ENCODE assay signal across 28 cellular contexts in the genomic region with DNA sequence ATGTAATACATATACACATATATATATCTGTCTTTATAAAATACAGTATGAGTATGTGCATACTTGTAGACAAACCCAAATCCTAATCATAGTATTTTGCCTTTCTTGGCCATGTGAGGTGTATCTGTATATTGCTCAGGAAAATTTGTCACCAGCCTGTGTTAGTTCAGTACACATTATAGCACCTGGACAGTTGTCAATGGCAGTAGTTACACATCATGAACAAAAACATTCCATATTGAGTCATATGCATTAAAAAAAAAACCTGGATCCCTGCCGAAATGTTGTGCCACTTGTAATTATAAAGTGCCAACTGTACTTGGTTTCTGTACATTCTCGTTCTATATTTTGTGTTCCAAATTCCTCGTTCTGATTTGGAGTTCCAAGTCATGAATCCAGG.
A peak's percentile ranks its signal among the peaks of the same experiment; 100 is the strongest.
DNase-seq lines count a peak whose midpoint lies in the region; ATAC-seq, FAIRE-seq and TF ChIP-seq lines count a peak whose summit lies in the region.
"Had no signal": no experiment of that assay in that cellular context is flagged by ENCODE, and none has a peak within 500 bp of the region (broad histone marks: within the 10 kb centered on the region; RNA-seq: fewer than 3 reads in every experiment).

No MANE protein-coding gene starts in this region.

- H3K36me3 ChIP-seq in PC-3 (ENCODE audit: low read depth, low read length) = no peaks in the 10 kb centered on the region
- no peaks in the 10 kb centered on the region for H3K36me3 ChIP-seq in bronchial epithelial cell (ENCODE audit: control insufficient read depth, insufficient read depth, low read length)
- H3K36me3 ChIP-seq: spleen, thyroid gland had no signal

- H3K79me2 ChIP-seq in PC-3 (ENCODE audit: low read length) = no peaks in the 10 kb centered on the region

- POLR2A ChIA-PET in PC-3 (lab: Charles Lee; ENCODE audit: unreplicated experiment) = no interaction called here

- intact Hi-C loops in PC-3 (cut with micrococcal nuclease) = loop anchor here (1.0 to 5.0 kb wide), 5 partner anchors 45 to 404 kb away; no protein-coding TSS in a partner anchor

- no peaks in the 10 kb centered on the region for H3K9me3 ChIP-seq in PC-3 (ENCODE audit: low read length)
- H3K9me3 ChIP-seq: thyroid gland had no signal

- H3K4me3 ChIP-seq in PC-3 (ENCODE audit: low read length) (no peak overlapping the region), bronchial epithelial cell (ENCODE audit: low read depth, low read length) (no peak overlapping the region)
- H3K4me3 ChIP-seq: GM23338, spleen, thyroid gland had no signal

- peak; percentile 99 for ATAC-seq in PC-3
- no peak for ATAC-seq in HG02840 (IDR thresholded peaks at IDR 0.05; ENCODE audit: low FRiP score, unreplicated experiment)
- ATAC-seq: effector memory CD8-positive, alpha-beta T cell; GM23338; left lobe of liver; natural killer cell; SK-N-SH treated with all-trans-retinoic acid at 6 μM for 48 hours; WTC11 had no signal

- H3K27me3 ChIP-seq in PC-3 (ENCODE audit: low read length) = no peaks in the 10 kb centered on the region
- H3K27me3 ChIP-seq in bronchial epithelial cell (ENCODE audit: control insufficient read depth, insufficient read depth, low read length) = no peaks in the 10 kb centered on the region
- H3K27me3 ChIP-seq: spleen, thyroid gland had no signal

- H3K9me2 ChIP-seq in PC-3 (replicated peaks; ENCODE audit: low read length) = no peaks in the 10 kb centered on the region

- H4K20me1 ChIP-seq in PC-3 (ENCODE audit: low read length) = no peaks in the 10 kb centered on the region

- TF ChIP-seq CTCF in PC-3 (conservative IDR thresholded peaks at IDR 0.05; ENCODE audit: low read depth, low read length) (no peak), bronchial epithelial cell (IDR thresholded peaks at IDR 0.05; ENCODE audit: insufficient read depth, low read length, severe bottlenecking) (no peak)

- CTCF ChIA-PET in PC-3 (lab: Charles Lee) = no interaction called here

- H3K4me1 ChIP-seq in PC-3 (ENCODE audit: insufficient read depth, low read length) = peaks cover 15% of the 10 kb centered on the region
- H3K4me1 ChIP-seq: spleen, thyroid gland had no signal

- no peak overlapping the region for H3K9ac ChIP-seq in PC-3 (ENCODE audit: low read length)

- FAIRE-seq in bronchial epithelial cell (lab: Jason Lieb, UNC) = no peak

- no TSS peak for BruUV-seq in PC-3 (replicated peaks; lab: Mats Ljungman, UMichigan)

- H2AFZ ChIP-seq in PC-3 (ENCODE audit: low read length) = no peak overlapping the region
- H2AFZ ChIP-seq: GM23338 had no signal

- DNase-seq in HPDE6-E6E7 (ENCODE audit: extremely low spot score) (peak; percentile 52), PC-3 (peak; percentile 93), bronchial epithelial cell (ENCODE audit: low read depth) (peak; percentile 91), kidney tubule cell (ENCODE audit: low spot score) (peak; percentile 20), NOMO-1 treated with dmso at 0.1 percent for 144 hours (lab: John Stamatoyannopoulos, UW; ENCODE audit: unreplicated experiment) (no peak), NCI-H1092 treated with DMSO at 0.1 percent for 48 hours (lab: John Stamatoyannopoulos, UW) (no peak), DMS79 (lab: John Stamatoyannopoulos, UW) (no peak)
- DNase-seq: activated CD4-positive, alpha-beta T cell treated with anti-CD3 and anti-CD28 coated beads, Interleukin-2, amount 50 U/mL, for 48 hours; activated CD8-positive, alpha-beta memory T cell treated with anti-CD3 and anti-CD28 coated beads, Interleukin-2, amount 50 U/mL, for 48 hours; activated naive CD8-positive, alpha-beta T cell treated with anti-CD3 and anti-CD28 coated beads for 36 hours; CD4-positive, CD25-positive, alpha-beta regulatory T cell; effector memory CD8-positive, alpha-beta T cell; head of caudate nucleus; IMR-90; natural killer cell; NCI-H187; NCI-H226; NCI-H774; retina; spleen; stimulated activated CD4-positive, alpha-beta T cell treated with anti-CD3 and anti-CD28 coated beads, Interleukin-4, amount 100 ng/mL, for 24 hours; stimulated activated naive CD4-positive, alpha-beta T cell treated with Interleukin-2 at 50 U/mL for 16 hours; thyroid gland had no signal

- H3F3A ChIP-seq in PC-3 (ENCODE audit: low read length, unreplicated experiment) = no peaks in the 10 kb centered on the region

- peak overlapping the region; percentile 25; the same call in 1 of the 2 replicates for H3K4me2 ChIP-seq in PC-3 (ENCODE audit: low read length)
- H3K4me2 ChIP-seq: GM23338 had no signal

- H3K27ac ChIP-seq in PC-3 (ENCODE audit: low read length) = peak overlapping the region; percentile 28
- H3K27ac ChIP-seq: spleen, thyroid gland had no signal

Comparison
In these comparisons a context has a peak if more than half of its experiments do, and no peak if none do; other contexts are left out.
1. DNase-seq: peak in HPDE6-E6E7 (single experiment), PC-3 (single experiment), bronchial epithelial cell (single experiment) and kidney tubule cell (single experiment); none in NOMO-1 treated with dmso at 0.1 percent for 144 hours (single experiment), NCI-H1092 treated with DMSO at 0.1 percent for 48 hours (single experiment) and DMS79 (single experiment).